8 cellular contexts compared by ENCODE assay signal in genomic region chr15:72231066-72231846, GRCh38. TPM values are rescaled to one million over a fixed set of nuclear protein-coding genes. Genes with fewer than 3 reads are reported as not detected.
DNase-seq lines count a peak whose midpoint lies in the region; ATAC-seq, FAIRE-seq and TF ChIP-seq lines count a peak whose summit lies in the region.

Gene PKM (minus strand): TSS chr15:72231190. CDS start chr15:72219097, 12,093 bp downstream.

- peak; percentile 50; the same call in 1 of the 2 replicates for TF ChIP-seq EP300 in Ishikawa (IDR thresholded peaks at IDR 0.05; ENCODE audit: borderline replicate concordance)

- H3K9me3 ChIP-seq in mononuclear cell (ENCODE audit: low read depth, low read length), result no peaks in the 10 kb centered on the region

- peak; percentile 75 for DNase-seq in D721Med (ENCODE audit: insufficient read length, low spot score)
- DNase-seq in OCI-M2 (lab: John Stamatoyannopoulos, UW; ENCODE audit: unreplicated experiment), result peak; percentile 36
- peak; percentile 94 for DNase-seq in activated T-cell treated with anti-CD3 and anti-CD28 coated beads for 4 hours
- peak; percentile 100 for DNase-seq in epithelial cell of esophagus (ENCODE audit: low read depth)
- DNase-seq in stimulated activated CD8-positive, alpha-beta memory T cell treated with anti-CD3 and anti-CD28 coated beads, Interleukin-2, amount 100 ng/mL, for 48 hours (ENCODE audit: low read depth in 2 of 2), result peak; percentile 98 to 99

- no peaks in the 10 kb centered on the region for H3K27me3 ChIP-seq in mononuclear cell (ENCODE audit: insufficient read depth, low read length)

- TF ChIP-seq RAD21 in Ishikawa (IDR thresholded peaks at IDR 0.05; ENCODE audit: low read depth), result peak; percentile 0; the same call in 1 of the 2 replicates

- H3K4me1 ChIP-seq in mononuclear cell (ENCODE audit: insufficient read depth, low read length), result peaks cover 67% of the 10 kb centered on the region

- peak; percentile 43 for ATAC-seq in GM21528 (IDR thresholded peaks at IDR 0.05; ENCODE audit: low FRiP score, unreplicated experiment)

- TF ChIP-seq CTCF in D721Med (IDR thresholded peaks at IDR 0.05; ENCODE audit: insufficient read depth, missing control alignments) (no peak), epithelial cell of esophagus (IDR thresholded peaks at IDR 0.05; ENCODE audit: insufficient read depth, low read depth, low read length, missing control alignments) (no peak)

- FAIRE-seq in D721Med (lab: Jason Lieb, UNC), result no peak

- H3K4me3 ChIP-seq in epithelial cell of esophagus (ENCODE audit: low read length), result peak within 1 kb of the TSS; percentile 96
- H3K4me3 ChIP-seq in mononuclear cell (ENCODE audit: low read length), result peak within 1 kb of the TSS; percentile 88

TF ChIP-seq in Ishikawa, 13 proteins besides CTCF, POLR2A, EP300 and RAD21:
- TF ChIP-seq FOXM1 (IDR thresholded peaks at IDR 0.05; ENCODE audit: borderline replicate concordance, low read depth) (peak; percentile 30; the same call in 1 of the 2 replicates), YY1 (IDR thresholded peaks at IDR 0.05; ENCODE audit: low read depth) (peak; percentile 64; the same call in 1 of the 2 replicates), TEAD4 (IDR thresholded peaks at IDR 0.05) (peak; percentile 65), NFIC (IDR thresholded peaks at IDR 0.05) (peak; percentile 80), USF1 (IDR thresholded peaks at IDR 0.05) (no peak), ZBTB7A (IDR thresholded peaks at IDR 0.05; ENCODE audit: low read depth) (peak; percentile 97), EGR1 (IDR thresholded peaks at IDR 0.05) (peak; percentile 24; the same call in 1 of the 2 replicates), TCF12 (IDR thresholded peaks at IDR 0.05; ENCODE audit: low read depth) (peak; percentile 70), TAF1 (IDR thresholded peaks at IDR 0.05; ENCODE audit: low read depth) (peak; percentile 99), CREB1 (IDR thresholded peaks at IDR 0.05; ENCODE audit: low read depth) (no peak; the same call in 1 of the 2 replicates), CEBPB (IDR thresholded peaks at IDR 0.05) (0 out of 2 replicates have a peak, but pooled peaks have one; percentile 5)
- TF ChIP-seq, protein P1, sequence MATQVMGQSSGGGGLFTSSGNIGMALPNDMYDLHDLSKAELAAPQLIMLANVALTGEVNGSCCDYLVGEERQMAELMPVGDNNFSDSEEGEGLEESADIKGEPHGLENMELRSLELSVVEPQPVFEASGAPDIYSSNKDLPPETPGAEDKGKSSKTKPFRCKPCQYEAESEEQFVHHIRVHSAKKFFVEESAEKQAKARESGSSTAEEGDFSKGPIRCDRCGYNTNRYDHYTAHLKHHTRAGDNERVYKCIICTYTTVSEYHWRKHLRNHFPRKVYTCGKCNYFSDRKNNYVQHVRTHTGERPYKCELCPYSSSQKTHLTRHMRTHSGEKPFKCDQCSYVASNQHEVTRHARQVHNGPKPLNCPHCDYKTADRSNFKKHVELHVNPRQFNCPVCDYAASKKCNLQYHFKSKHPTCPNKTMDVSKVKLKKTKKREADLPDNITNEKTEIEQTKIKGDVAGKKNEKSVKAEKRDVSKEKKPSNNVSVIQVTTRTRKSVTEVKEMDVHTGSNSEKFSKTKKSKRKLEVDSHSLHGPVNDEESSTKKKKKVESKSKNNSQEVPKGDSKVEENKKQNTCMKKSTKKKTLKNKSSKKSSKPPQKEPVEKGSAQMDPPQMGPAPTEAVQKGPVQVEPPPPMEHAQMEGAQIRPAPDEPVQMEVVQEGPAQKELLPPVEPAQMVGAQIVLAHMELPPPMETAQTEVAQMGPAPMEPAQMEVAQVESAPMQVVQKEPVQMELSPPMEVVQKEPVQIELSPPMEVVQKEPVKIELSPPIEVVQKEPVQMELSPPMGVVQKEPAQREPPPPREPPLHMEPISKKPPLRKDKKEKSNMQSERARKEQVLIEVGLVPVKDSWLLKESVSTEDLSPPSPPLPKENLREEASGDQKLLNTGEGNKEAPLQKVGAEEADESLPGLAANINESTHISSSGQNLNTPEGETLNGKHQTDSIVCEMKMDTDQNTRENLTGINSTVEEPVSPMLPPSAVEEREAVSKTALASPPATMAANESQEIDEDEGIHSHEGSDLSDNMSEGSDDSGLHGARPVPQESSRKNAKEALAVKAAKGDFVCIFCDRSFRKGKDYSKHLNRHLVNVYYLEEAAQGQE (IDR thresholded peaks at IDR 0.05; ENCODE audit: low read depth), result no peak
- TF ChIP-seq, protein P2, sequence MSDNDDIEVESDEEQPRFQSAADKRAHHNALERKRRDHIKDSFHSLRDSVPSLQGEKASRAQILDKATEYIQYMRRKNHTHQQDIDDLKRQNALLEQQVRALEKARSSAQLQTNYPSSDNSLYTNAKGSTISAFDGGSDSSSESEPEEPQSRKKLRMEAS (IDR thresholded peaks at IDR 0.05), result peak; percentile 81

RNA-seq across cellular contexts. Expression of gene PKM, which starts in this region (rescaled TPM):
- total RNA-seq in mononuclear cell, result 470 TPM

Comparison
In these comparisons a context has a peak if more than half of its experiments do, and no peak if none do; other contexts are left out.
1. Peak in every context shown above with its lines: DNase-seq, ATAC-seq and H3K4me3 ChIP-seq.
2. DNase-seq: peak in every context shown above with its lines; median percentile 100 in epithelial cell of esophagus; 98 in stimulated activated CD8-positive, alpha-beta memory T cell treated with anti-CD3 and anti-CD28 coated beads, Interleukin-2, amount 100 ng/mL, for 48 hours; 94 in activated T-cell treated with anti-CD3 and anti-CD28 coated beads for 4 hours; 75 in D721Med; 36 in OCI-M2.